28 cellular contexts compared by ENCODE assay signal in genomic region chr2:108133457-108133856, GRCh38.
"Had no signal": no experiment of that assay in that cellular context is flagged by ENCODE, and none has a peak within 500 bp of the region (broad histone marks: within the 10 kb centered on the region; RNA-seq: fewer than 3 reads in every experiment).

No MANE protein-coding gene starts in this region.

- H3K36me3 ChIP-seq: ascending aorta, breast epithelium, cardiac muscle cell, colonic mucosa, esophagus muscularis mucosa, gastroesophageal sphincter, heart right ventricle had no signal

- H3K27me3 Mint-ChIP-seq: activated CD4-positive, alpha-beta memory T cell treated with anti-CD3 and anti-CD28 coated beads, Interleukin-2, amount 10 ng/mL, durations not matched to agents 7 days and 5 days; activated CD4-positive, alpha-beta T cell treated with anti-CD3 and anti-CD28 coated beads, Interleukin-2, amount 10 ng/mL, durations not matched to agents 7 days and 5 days; activated naive CD4-positive, alpha-beta T cell treated with anti-CD3 and anti-CD28 coated beads, Interleukin-2, amount 10 ng/mL, durations not matched to agents 7 days and 5 days; activated T-cell treated with anti-CD3 and anti-CD28 coated beads, Interleukin-2, amount 50 U/mL, for 24 hours had no signal

- H3K36me3 Mint-ChIP-seq: activated naive CD4-positive, alpha-beta T cell treated with anti-CD3 and anti-CD28 coated beads, Interleukin-2, amount 10 ng/mL, durations not matched to agents 7 days and 5 days; activated naive CD4-positive, alpha-beta T cell treated with anti-CD3 and anti-CD28 coated beads, Interleukin-2, amount 50 U/mL, for 72 hours; activated naive CD8-positive, alpha-beta T cell treated with anti-CD3 and anti-CD28 coated beads, Interleukin-2, amount 10 ng/mL, durations not matched to agents 7 days and 5 days; brain had no signal

- H3K4me1 Mint-ChIP-seq: activated CD4-positive, alpha-beta memory T cell treated with anti-CD3 and anti-CD28 coated beads, Interleukin-2, amount 10 ng/mL, durations not matched to agents 7 days and 5 days; activated CD4-positive, alpha-beta T cell treated with anti-CD3 and anti-CD28 coated beads, Interleukin-2, amount 10 ng/mL, durations not matched to agents 7 days and 5 days; activated naive CD4-positive, alpha-beta T cell treated with anti-CD3 and anti-CD28 coated beads, Interleukin-2, amount 10 ng/mL, durations not matched to agents 7 days and 5 days; activated naive CD8-positive, alpha-beta T cell treated with anti-CD3 and anti-CD28 coated beads, Interleukin-2, amount 10 ng/mL, durations not matched to agents 7 days and 5 days had no signal

- H3K27ac Mint-ChIP-seq: activated CD4-positive, alpha-beta memory T cell treated with anti-CD3 and anti-CD28 coated beads, Interleukin-2, amount 10 ng/mL, durations not matched to agents 7 days and 5 days; activated CD4-positive, alpha-beta T cell treated with anti-CD3 and anti-CD28 coated beads, Interleukin-2, amount 10 ng/mL, durations not matched to agents 7 days and 5 days; activated naive CD4-positive, alpha-beta T cell treated with anti-CD3 and anti-CD28 coated beads, Interleukin-2, amount 10 ng/mL, durations not matched to agents 7 days and 5 days; activated naive CD4-positive, alpha-beta T cell treated with anti-CD3 and anti-CD28 coated beads, Interleukin-2, amount 50 U/mL, for 72 hours; activated naive CD8-positive, alpha-beta T cell treated with anti-CD3 and anti-CD28 coated beads, Interleukin-2, amount 10 ng/mL, durations not matched to agents 7 days and 5 days; activated T-cell treated with anti-CD3 and anti-CD28 coated beads, Interleukin-2, amount 50 U/mL, for 24 hours; activated T-cell treated with anti-CD3 and anti-CD28 coated beads, Interleukin-2, amount 50 U/mL, for 72 hours; brain had no signal

- H3K4me3 Mint-ChIP-seq: activated CD4-positive, alpha-beta memory T cell treated with anti-CD3 and anti-CD28 coated beads, Interleukin-2, amount 10 ng/mL, durations not matched to agents 7 days and 5 days; activated CD4-positive, alpha-beta T cell treated with anti-CD3 and anti-CD28 coated beads, Interleukin-2, amount 10 ng/mL, durations not matched to agents 7 days and 5 days; activated naive CD4-positive, alpha-beta T cell treated with anti-CD3 and anti-CD28 coated beads, Interleukin-2, amount 10 ng/mL, durations not matched to agents 7 days and 5 days; activated naive CD8-positive, alpha-beta T cell treated with anti-CD3 and anti-CD28 coated beads, Interleukin-2, amount 10 ng/mL, durations not matched to agents 7 days and 5 days; activated T-cell treated with anti-CD3 and anti-CD28 coated beads, Interleukin-2, amount 50 U/mL, for 24 hours; activated T-cell treated with anti-CD3 and anti-CD28 coated beads, Interleukin-2, amount 50 U/mL, for 72 hours; brain had no signal

- H3K27ac ChIP-seq: ascending aorta, breast epithelium, cardiac muscle cell, colonic mucosa, esophagus muscularis mucosa, gastroesophageal sphincter, heart right ventricle had no signal

- H3K27me3 ChIP-seq: ascending aorta, breast epithelium, cardiac muscle cell, colonic mucosa, esophagus muscularis mucosa, gastroesophageal sphincter, heart right ventricle had no signal

- H3K4me3 ChIP-seq: ascending aorta, breast epithelium, cardiac muscle cell, colonic mucosa, esophagus muscularis mucosa, gastroesophageal sphincter, heart right ventricle had no signal

- H3K9me3 ChIP-seq: ascending aorta, breast epithelium, colonic mucosa, heart right ventricle had no signal

- ATAC-seq: activated naive CD4-positive, alpha-beta T cell treated with anti-CD3 and anti-CD28 coated beads, Interleukin-2, amount 50 U/mL, for 72 hours; activated T-cell treated with anti-CD3 and anti-CD28 coated beads, Interleukin-2, amount 50 U/mL, for 72 hours; gastroesophageal sphincter; heart right ventricle had no signal

- H3K9me3 Mint-ChIP-seq: activated CD4-positive, alpha-beta memory T cell treated with anti-CD3 and anti-CD28 coated beads, Interleukin-2, amount 10 ng/mL, durations not matched to agents 7 days and 5 days; activated CD4-positive, alpha-beta T cell treated with anti-CD3 and anti-CD28 coated beads, Interleukin-2, amount 10 ng/mL, durations not matched to agents 7 days and 5 days; activated naive CD4-positive, alpha-beta T cell treated with anti-CD3 and anti-CD28 coated beads, Interleukin-2, amount 10 ng/mL, durations not matched to agents 7 days and 5 days; activated naive CD8-positive, alpha-beta T cell treated with anti-CD3 and anti-CD28 coated beads, Interleukin-2, amount 10 ng/mL, durations not matched to agents 7 days and 5 days; activated T-cell treated with anti-CD3 and anti-CD28 coated beads, Interleukin-2, amount 50 U/mL, for 24 hours had no signal

- H3K4me1 ChIP-seq: ascending aorta, breast epithelium, colonic mucosa, esophagus muscularis mucosa, gastroesophageal sphincter, heart right ventricle had no signal

- DNase-seq: activated CD4-positive, alpha-beta memory T cell treated with anti-CD3 and anti-CD28 coated beads, Interleukin-2, amount 10 ng/mL, durations not matched to agents 7 days and 5 days; activated CD4-positive, alpha-beta T cell treated with anti-CD3 and anti-CD28 coated beads for 1 hour; activated CD4-positive, alpha-beta T cell treated with anti-CD3 and anti-CD28 coated beads for 4 hours; activated CD4-positive, alpha-beta T cell treated with anti-CD3 and anti-CD28 coated beads, Interleukin-2, amount 10 ng/mL, durations not matched to agents 7 days and 5 days; activated CD4-positive, alpha-beta T cell treated with anti-CD3 and anti-CD28 coated beads, Interleukin-2, amount 50 U/mL, for 4 hours; activated CD8-positive, alpha-beta memory T cell treated with anti-CD3 and anti-CD28 coated beads, Interleukin-2, amount 50 U/mL, for 48 hours; activated gamma-delta T cell; activated naive CD4-positive, alpha-beta T cell; activated naive CD4-positive, alpha-beta T cell treated with anti-CD3 and anti-CD28 coated beads, Interleukin-2, amount 10 ng/mL, durations not matched to agents 7 days and 5 days; activated naive CD8-positive, alpha-beta T cell treated with anti-CD3 and anti-CD28 coated beads, Interleukin-2, amount 10 ng/mL, durations not matched to agents 7 days and 5 days; activated T-cell treated with anti-CD3 and anti-CD28 coated beads for 4 hours; activated T-cell treated with anti-CD3 and anti-CD28 coated beads, Interleukin-2, amount 50 U/mL, for 24 hours; activated T-cell treated with anti-CD3 and anti-CD28 coated beads, Interleukin-2, amount 50 U/mL, for 72 hours; central memory CD4-positive, alpha-beta T cell; cerebellar nuclear complex; colonic mucosa; effector CD8-positive, alpha-beta T cell; erythroblast; foreskin melanocyte; heart right ventricle; T-helper 2 cell had no signal
